Comparison of ENCODE assay signal across 9 cellular contexts in the genomic region with DNA sequence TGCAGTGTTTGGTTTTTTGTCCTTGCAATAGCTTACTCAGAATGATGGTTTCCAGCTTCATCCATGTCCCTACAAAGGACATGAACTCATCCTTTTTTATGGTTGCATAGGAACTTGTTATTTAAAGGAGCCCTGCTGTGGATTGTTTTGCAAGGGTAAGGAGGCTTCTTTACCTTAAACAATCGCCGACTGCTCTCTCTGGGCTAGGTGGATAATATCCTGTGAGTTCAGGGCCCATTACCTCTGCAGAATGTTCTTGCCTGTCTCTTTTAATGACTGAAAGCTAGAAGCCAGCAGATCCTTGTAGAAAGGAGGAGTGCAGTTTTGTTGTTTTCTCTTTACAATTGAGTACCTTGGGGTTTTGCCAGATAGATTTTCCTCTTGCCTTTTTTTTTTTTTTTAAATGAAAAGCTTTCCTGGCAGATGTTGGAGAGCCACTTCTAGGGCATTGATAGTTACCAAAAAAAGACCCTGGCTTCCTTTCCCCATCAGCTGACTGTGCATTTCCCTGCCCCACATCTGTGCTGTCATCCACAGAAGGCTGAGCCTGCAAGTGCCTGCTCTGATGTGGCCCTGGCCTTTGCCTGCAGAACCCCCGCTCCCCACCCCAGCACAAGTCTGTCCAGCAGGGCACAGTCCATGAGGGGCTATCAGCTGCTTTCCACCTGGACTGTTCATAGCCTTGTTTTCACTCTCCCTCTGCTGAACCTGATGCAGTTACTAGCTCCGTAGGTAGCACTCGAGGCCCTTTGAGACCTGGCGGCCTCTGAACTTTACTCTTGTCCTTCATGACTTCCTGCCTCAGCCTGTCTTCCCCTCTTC.
DNase-seq lines count a peak whose midpoint lies in the region; ATAC-seq, FAIRE-seq and TF ChIP-seq lines count a peak whose summit lies in the region.
"Had no signal": no experiment of that assay in that cellular context is flagged by ENCODE, and none has a peak within 500 bp of the region (broad histone marks: within the 10 kb centered on the region; RNA-seq: fewer than 3 reads in every experiment).

No MANE protein-coding gene starts in this region.

- no peak overlapping the region for H2AFZ ChIP-seq in DND-41 (ENCODE audit: low read depth, low read length)

- no peak for DNase-seq in DND-41
- DNase-seq in NCI-H2171 (lab: John Stamatoyannopoulos, UW), result peak; percentile 74
- DNase-seq in fibroblast of mammary gland (ENCODE audit: low read depth), result peak; percentile 21
- DNase-seq in kidney, result no peak
- DNase-seq in esophagus squamous epithelium (lab: John Stamatoyannopoulos, UW), result no peak
- DNase-seq in effector CD4-positive, alpha-beta T cell, result no peak

- H3K36me3 Mint-ChIP-seq in nephron (ENCODE audit: low read depth), result peaks cover 11% of the 10 kb centered on the region

- H3K79me2 ChIP-seq in DND-41 (ENCODE audit: insufficient read depth, low read length), result no peaks in the 10 kb centered on the region

- no peak overlapping the region for H3K4me3 ChIP-seq in DND-41 (ENCODE audit: low read depth in 1 of 2, low read length in 2 of 2)
- H3K4me3 ChIP-seq in fibroblast of mammary gland (ENCODE audit: control insufficient read depth, low read depth, low read length), result no peak overlapping the region
- H3K4me3 ChIP-seq in kidney (ENCODE audit: low read length in 2 of 2), result no peak overlapping the region
- no peak overlapping the region for H3K4me3 ChIP-seq in esophagus squamous epithelium

- TF ChIP-seq CTCF in DND-41 (IDR thresholded peaks at IDR 0.05; ENCODE audit: borderline replicate concordance, extremely low read depth, low read length, poor library complexity, severe bottlenecking), result no peak
- no peak for TF ChIP-seq CTCF in fibroblast of mammary gland (conservative IDR thresholded peaks at IDR 0.05; ENCODE audit: control insufficient read depth, insufficient read depth, low read depth, low read length)
- no peak for TF ChIP-seq CTCF in nephron (IDR thresholded peaks at IDR 0.05; ENCODE audit: unreplicated experiment in 3 of 3)
- TF ChIP-seq CTCF in kidney (IDR thresholded peaks at IDR 0.05; ENCODE audit: borderline replicate concordance, extremely low read depth, insufficient read depth), result no peak
- TF ChIP-seq CTCF in esophagus squamous epithelium (IDR thresholded peaks at IDR 0.05), result no peak

- H3K9ac ChIP-seq in DND-41 (ENCODE audit: low read depth, low read length) (no peak overlapping the region), kidney (ENCODE audit: low read length in 2 of 2) (no peak overlapping the region)

- peak overlapping the region; percentile 21 to 58 (median 33) for H3K27ac Mint-ChIP-seq in nephron

- no peaks in the 10 kb centered on the region for H3K27me3 Mint-ChIP-seq in nephron (ENCODE audit: low read depth)

- FAIRE-seq in kidney (lab: Jason Lieb, UNC), result no peak
- FAIRE-seq: endothelial cell of umbilical vein had no signal

- H3K27ac ChIP-seq in DND-41 (ENCODE audit: low read length) (no peak overlapping the region), kidney (ENCODE audit: low read depth in 2 of 2, low read length in 2 of 2) (no peak overlapping the region), esophagus squamous epithelium (no peak overlapping the region)

- intact Hi-C loops in kidney (cut with DNase I), result no loop called here
- intact Hi-C loops in esophagus squamous epithelium (cut with DNase I), result no loop called here

- ATAC-seq in DND-41 (ENCODE audit: insufficient read depth, low read depth) (peak; percentile 27; the same call in 1 of the 3 replicates), HG03520 (IDR thresholded peaks at IDR 0.05; ENCODE audit: unreplicated experiment) (no peak)

- H4K20me1 ChIP-seq in DND-41 (ENCODE audit: insufficient read depth, low read length), result peaks cover 13% of the 10 kb centered on the region; the same call in 1 of the 2 replicates

- no peak overlapping the region for H3K4me3 Mint-ChIP-seq in nephron

- TF ChIP-seq POLR2A in esophagus squamous epithelium (IDR thresholded peaks at IDR 0.05), result no peak

- whole genome bisulfite sequencing in esophagus squamous epithelium, 2 donors, result 67 to 80% methylated on average over 4 to 6 of the region's 6 CpGs

- H3K4me1 ChIP-seq in DND-41 (ENCODE audit: insufficient read depth, low read length), result no peaks in the 10 kb centered on the region
- peaks cover 0 to 5% of the 10 kb centered on the region in 2 donors for H3K4me1 ChIP-seq in kidney (ENCODE audit: control insufficient read depth in 1 of 2, insufficient read depth in 1 of 2, low read depth in 1 of 2, low read length in 2 of 2)
- H3K4me1 ChIP-seq in esophagus squamous epithelium, result peaks cover 0 to 14% (median 9%) of the 10 kb centered on the region in 3 donors

- H3K9me3 Mint-ChIP-seq in nephron, result peaks cover 6% of the 10 kb centered on the region

- H3K9me3 ChIP-seq in DND-41 (ENCODE audit: insufficient read depth, low read length, severe bottlenecking), result no peaks in the 10 kb centered on the region
- peaks cover 0 to 3% of the 10 kb centered on the region in 2 donors for H3K9me3 ChIP-seq in kidney (ENCODE audit: control insufficient read depth in 1 of 2, low read length in 2 of 2)
- no peaks in the 10 kb centered on the region for H3K9me3 ChIP-seq in esophagus squamous epithelium

- H3K4me2 ChIP-seq in DND-41 (ENCODE audit: insufficient read depth, low read length), result no peak overlapping the region

- H3K36me3 ChIP-seq in DND-41 (ENCODE audit: insufficient read depth, low read length) (peaks cover 5% of the 10 kb centered on the region; the same call in 1 of the 2 replicates), kidney (ENCODE audit: control insufficient read depth in 1 of 2, insufficient read depth in 2 of 2, low read length in 2 of 2) (no peaks in the 10 kb centered on the region), esophagus squamous epithelium (no peaks in the 10 kb centered on the region)

- no peaks in the 10 kb centered on the region for H3K27me3 ChIP-seq in DND-41 (ENCODE audit: insufficient read depth, low read length, poor library complexity)
- no peaks in the 10 kb centered on the region for H3K27me3 ChIP-seq in esophagus squamous epithelium

- peaks cover 24% of the 10 kb centered on the region for H3K4me1 Mint-ChIP-seq in nephron

Comparison
In these comparisons a context has a peak if more than half of its experiments do, and no peak if none do; other contexts are left out.
1. DNase-seq: peak in NCI-H2171 (single experiment) and fibroblast of mammary gland (single experiment); none in DND-41 (single experiment), kidney (single experiment), esophagus squamous epithelium (single experiment) and effector CD4-positive, alpha-beta T cell (single experiment).